ENCODE assay signal across 16 cellular contexts in genomic region chr16:67539271-67539670, GRCh38. TPM values are rescaled to one million over a fixed set of nuclear protein-coding genes. Genes with fewer than 3 reads are reported as not detected.
DNase-seq lines count a peak whose midpoint lies in the region; ATAC-seq and TF ChIP-seq lines count a peak whose summit lies in the region.
"Had no signal": no experiment of that assay in that cellular context is flagged by ENCODE, and none has a peak within 500 bp of the region (broad histone marks: within the 10 kb centered on the region; RNA-seq: fewer than 3 reads in every experiment).

No MANE protein-coding gene starts in this region.

- intact Hi-C loops in Caco-2 (cut with micrococcal nuclease; ENCODE audit: unreplicated experiment), result no loop called here
- intact Hi-C loops in sciatic nerve (cut with DNase I), result no loop called here

- ATAC-seq in sciatic nerve (no peak), GM18520 (IDR thresholded peaks at IDR 0.05; ENCODE audit: unreplicated experiment) (no peak)

- no TSS peak for BruUV-seq in Caco-2 (replicated peaks; lab: Mats Ljungman, UMichigan)

- H3K4me3 Mint-ChIP-seq in Caco-2 (ENCODE audit: unreplicated experiment) (peak overlapping the region; percentile 52), IgD-negative memory B cell (peak overlapping the region; percentile 67 to 92 (median 81)), neural crest cell (peak overlapping the region; percentile 85)

- H3K9me3 Mint-ChIP-seq in Caco-2 (ENCODE audit: unreplicated experiment), result no peaks in the 10 kb centered on the region
- no peaks in the 10 kb centered on the region for H3K9me3 Mint-ChIP-seq in IgD-negative memory B cell
- no peaks in the 10 kb centered on the region for H3K9me3 Mint-ChIP-seq in neural crest cell

- H3K4me1 ChIP-seq in Caco-2, result peaks cover 22% of the 10 kb centered on the region

- peaks cover 29% of the 10 kb centered on the region for H3K4me1 Mint-ChIP-seq in Caco-2 (ENCODE audit: low read depth, unreplicated experiment)
- peaks cover 36 to 49% (median 42%) of the 10 kb centered on the region in 3 donors for H3K4me1 Mint-ChIP-seq in IgD-negative memory B cell
- peaks cover 29% of the 10 kb centered on the region for H3K4me1 Mint-ChIP-seq in neural crest cell

- peaks cover 4% of the 10 kb centered on the region; the same call in 1 of the 2 replicates for H3K36me3 ChIP-seq in Caco-2 (ENCODE audit: control insufficient read depth, insufficient read depth, low read length)
- H3K36me3 ChIP-seq: ovary had no signal

- H3K4me3 ChIP-seq in Caco-2 (ENCODE audit: low read depth, low read length), result no peak overlapping the region

- POLR2A ChIA-PET in Caco-2 (lab: Charles Lee), result interaction anchor here (1.0 kb wide), 1 partner anchor 23 kb away, joined by 4 read pairs; the partner anchor contains the start of gene CTCF

- peak overlapping the region; percentile 27 for H3K27ac Mint-ChIP-seq in Caco-2 (ENCODE audit: unreplicated experiment)
- peak overlapping the region; percentile 78 to 90 (median 89) for H3K27ac Mint-ChIP-seq in IgD-negative memory B cell
- H3K27ac Mint-ChIP-seq in neural crest cell (ENCODE audit: unreplicated experiment), result no peak overlapping the region

- CTCF ChIA-PET in Caco-2 (lab: Charles Lee), result interaction anchor here (3.7 to 5.7 kb wide), 2 partner anchors 18 to 22 kb away, joined by 18 to 45 read pairs; partner anchors contain the start of gene CTCF

- no peaks in the 10 kb centered on the region for H3K27me3 ChIP-seq in Caco-2 (replicated peaks; ENCODE audit: control insufficient read depth, insufficient read depth, low read length)
- H3K27me3 ChIP-seq: ovary, Peyer's patch, testis had no signal

- no peaks in the 10 kb centered on the region for H3K27me3 Mint-ChIP-seq in Caco-2 (ENCODE audit: insufficient read depth, unreplicated experiment)
- no peaks in the 10 kb centered on the region for H3K27me3 Mint-ChIP-seq in IgD-negative memory B cell
- peaks cover 33% of the 10 kb centered on the region for H3K27me3 Mint-ChIP-seq in neural crest cell (ENCODE audit: low read depth)

- H3K36me3 Mint-ChIP-seq in Caco-2 (ENCODE audit: insufficient read depth, unreplicated experiment) (peaks cover 69% of the 10 kb centered on the region), IgD-negative memory B cell (peaks cover 2% of the 10 kb centered on the region), neural crest cell (ENCODE audit: low read depth) (peaks cover 10% of the 10 kb centered on the region)

- no peak for DNase-seq in Caco-2
- peak; percentile 33 for DNase-seq in dermis blood vessel endothelial cell
- DNase-seq in neural crest cell (ENCODE audit: low read depth, low spot score), result no peak
- DNase-seq in GOT3 (lab: John Stamatoyannopoulos, UW), result no peak
- DNase-seq in glomerular visceral epithelial cell (ENCODE audit: extremely low spot score), result no peak
- DNase-seq in sciatic nerve (ENCODE audit: low spot score), result no peak
- DNase-seq: anterior cingulate cortex; DMS53; NCI-H2171; Peyer's patch; stimulated activated CD4-positive, alpha-beta T cell treated with anti-CD3 and anti-CD28 coated beads, Interleukin-4, amount 100 ng/mL, for 1 hour; testis had no signal

- no peaks in the 10 kb centered on the region for H3K9me3 ChIP-seq in Caco-2
- H3K9me3 ChIP-seq: ovary, Peyer's patch, testis had no signal

- TF ChIP-seq CTCF in Caco-2 (IDR thresholded peaks at IDR 0.05; ENCODE audit: insufficient read depth in 1 of 2, low read depth in 1 of 2, low read length in 1 of 2, severe bottlenecking in 1 of 2, unreplicated experiment in 1 of 2) (no peak), neural crest cell (conservative IDR thresholded peaks at IDR 0.05) (no peak)

RNA-seq across cellular contexts. Expression of gene RIPOR1, which starts 10.6 kb away (rescaled TPM):
- total RNA-seq in Caco-2 (2022) (87.9 and 90.4 TPM in 2 replicates), dermis blood vessel endothelial cell (74.9 and 149 TPM in 2 replicates), neural crest cell (60.6 and 65.7 TPM in 2 replicates), sciatic nerve (116 TPM)
- 43.8 TPM for polyA plus RNA-seq in IgD-negative memory B cell

RNA-seq across cellular contexts. Expression of gene CTCF, which starts 23.1 kb away (rescaled TPM):
- total RNA-seq in Caco-2 (2022), result 60.8 and 67.8 TPM in 2 replicates
- 70.9 TPM for polyA plus RNA-seq in IgD-negative memory B cell
- 30.3 and 36.3 TPM in 2 replicates for total RNA-seq in dermis blood vessel endothelial cell
- 78.8 and 79.8 TPM in 2 replicates for total RNA-seq in neural crest cell
- 44.0 TPM for total RNA-seq in sciatic nerve

RNA-seq across cellular contexts. Expression of gene AGRP, which starts 55.9 kb away (rescaled TPM):
- total RNA-seq in Caco-2 (2022) (not detected in 2 replicates), dermis blood vessel endothelial cell (not detected in 2 replicates), neural crest cell (not detected in 2 replicates), sciatic nerve (not detected)
- polyA plus RNA-seq in IgD-negative memory B cell, result not detected
- total RNA-seq: epithelial cell of proximal tubule, Peyer's patch had no signal

RNA-seq across cellular contexts. Expression of gene ATP6V0D1, which starts 58.3 kb away (rescaled TPM):
- total RNA-seq in Caco-2 (2022) (107 and 110 TPM in 2 replicates), dermis blood vessel endothelial cell (134 and 155 TPM in 2 replicates), neural crest cell (54.7 and 55.4 TPM in 2 replicates), sciatic nerve (46.4 TPM)
- 160 TPM for polyA plus RNA-seq in IgD-negative memory B cell
